34 cellular contexts compared by ENCODE assay signal in the genomic region with DNA sequence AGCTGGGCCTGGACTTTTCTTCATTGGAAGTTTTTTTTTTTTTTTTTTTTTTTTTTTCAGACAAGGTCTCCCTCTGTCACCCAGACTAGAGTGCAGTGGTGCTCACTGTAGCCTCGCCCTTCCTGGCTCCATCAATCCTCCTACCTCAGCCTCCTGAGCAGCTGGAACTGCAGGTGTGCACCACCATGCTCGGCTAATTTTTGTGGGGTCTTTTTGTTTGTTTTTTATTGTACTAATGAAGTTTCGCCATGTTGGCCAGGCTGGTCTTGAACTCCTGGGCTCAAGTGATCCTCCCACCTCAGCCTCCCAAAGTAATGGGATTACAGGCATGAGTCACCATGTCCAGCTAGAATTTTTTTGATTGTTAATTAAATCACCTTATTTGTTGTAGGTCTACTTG. TPM values are rescaled to one million over a fixed set of nuclear protein-coding genes. Genes with fewer than 3 reads are reported as not detected.
"Had no signal": no experiment of that assay in that cellular context is flagged by ENCODE, and none has a peak within 500 bp of the region (broad histone marks: within the 10 kb centered on the region; RNA-seq: fewer than 3 reads in every experiment).

No MANE protein-coding gene starts in this region.

- H3K4me3 Mint-ChIP-seq: activated CD4-positive, alpha-beta memory T cell treated with anti-CD3 and anti-CD28 coated beads, Interleukin-2, amount 10 ng/mL, durations not matched to agents 7 days and 5 days; activated CD4-positive, alpha-beta T cell treated with anti-CD3 and anti-CD28 coated beads, Interleukin-2, amount 10 ng/mL, durations not matched to agents 7 days and 5 days; activated naive CD8-positive, alpha-beta T cell; activated T-helper 17 cell treated with anti-CD3 and anti-CD28 coated beads, Interleukin-2, amount 50 U/mL, for 72 hours; central memory CD8-positive, alpha-beta T cell; dendritic cell treated with granulocyte-macrophage colony-stimulating factor and Interleukin-4, amounts not matched to agents 40 ng/mL and 50 ng/mL, for 4 days; effector memory CD8-positive, alpha-beta T cell; WTC11 had no signal

- H3K9me3 Mint-ChIP-seq: activated CD4-positive, alpha-beta memory T cell treated with anti-CD3 and anti-CD28 coated beads, Interleukin-2, amount 10 ng/mL, durations not matched to agents 7 days and 5 days; activated CD4-positive, alpha-beta T cell treated with anti-CD3 and anti-CD28 coated beads, Interleukin-2, amount 10 ng/mL, durations not matched to agents 7 days and 5 days; activated T-helper 17 cell treated with anti-CD3 and anti-CD28 coated beads, Interleukin-2, amount 50 U/mL, for 72 hours; central memory CD8-positive, alpha-beta T cell; dendritic cell treated with granulocyte-macrophage colony-stimulating factor and Interleukin-4, amounts not matched to agents 40 ng/mL and 50 ng/mL, for 4 days; effector memory CD8-positive, alpha-beta T cell; WTC11 had no signal

- H3K27me3 Mint-ChIP-seq: activated CD4-positive, alpha-beta memory T cell treated with anti-CD3 and anti-CD28 coated beads, Interleukin-2, amount 10 ng/mL, durations not matched to agents 7 days and 5 days; activated CD4-positive, alpha-beta T cell treated with anti-CD3 and anti-CD28 coated beads, Interleukin-2, amount 10 ng/mL, durations not matched to agents 7 days and 5 days; activated naive CD8-positive, alpha-beta T cell; activated T-helper 17 cell treated with anti-CD3 and anti-CD28 coated beads, Interleukin-2, amount 50 U/mL, for 72 hours; central memory CD8-positive, alpha-beta T cell; dendritic cell treated with granulocyte-macrophage colony-stimulating factor and Interleukin-4, amounts not matched to agents 40 ng/mL and 50 ng/mL, for 4 days; effector memory CD8-positive, alpha-beta T cell had no signal

- H3K27ac Mint-ChIP-seq: activated CD4-positive, alpha-beta memory T cell treated with anti-CD3 and anti-CD28 coated beads, Interleukin-2, amount 10 ng/mL, durations not matched to agents 7 days and 5 days; activated CD4-positive, alpha-beta T cell treated with anti-CD3 and anti-CD28 coated beads, Interleukin-2, amount 10 ng/mL, durations not matched to agents 7 days and 5 days; activated naive CD8-positive, alpha-beta T cell; dendritic cell treated with granulocyte-macrophage colony-stimulating factor and Interleukin-4, amounts not matched to agents 40 ng/mL and 50 ng/mL, for 4 days; effector memory CD8-positive, alpha-beta T cell; WTC11 had no signal

- DNase-seq: activated CD4-positive, alpha-beta memory T cell treated with anti-CD3 and anti-CD28 coated beads, Interleukin-2, amount 10 ng/mL, durations not matched to agents 7 days and 5 days; activated CD4-positive, alpha-beta T cell treated with anti-CD3 and anti-CD28 coated beads for 1 hour; activated CD4-positive, alpha-beta T cell treated with anti-CD3 and anti-CD28 coated beads for 4 hours; activated CD4-positive, alpha-beta T cell treated with anti-CD3 and anti-CD28 coated beads, Interleukin-2, amount 10 ng/mL, durations not matched to agents 7 days and 5 days; activated CD4-positive, alpha-beta T cell treated with anti-CD3 and anti-CD28 coated beads, Interleukin-2, amount 50 U/mL, for 4 hours; activated effector memory CD4-positive, alpha-beta T cell treated with Interleukin-2 at 50 U/mL for 16 hours; activated gamma-delta T cell treated with Interleukin-2 at 50 U/mL for 16 hours; activated naive CD4-positive, alpha-beta T cell treated with anti-CD3 and anti-CD28 coated beads, Interleukin-2, amount 50 U/mL, for 16 hours; activated naive CD4-positive, alpha-beta T cell treated with Interleukin-2 at 50 U/mL for 16 hours; activated T-cell treated with anti-CD3 and anti-CD28 coated beads, Interleukin-2, amount 50 U/mL, for 1 hour; amniotic stem cell; anterior cingulate cortex; brain microvascular endothelial cell; dorsolateral prefrontal cortex; effector CD4-positive, alpha-beta T cell; effector memory CD8-positive, alpha-beta T cell; esophagus squamous epithelium; foreskin melanocyte; heart right ventricle; T-helper 2 cell had no signal

- ATAC-seq: activated T-helper 17 cell treated with anti-CD3 and anti-CD28 coated beads, Interleukin-2, amount 50 U/mL, for 72 hours; effector memory CD8-positive, alpha-beta T cell; gastroesophageal sphincter; heart right ventricle; WTC11 had no signal

RNA-seq across cellular contexts. Expression of a gene that starts 26.9 kb away (rescaled TPM):
- total RNA-seq: bronchial epithelial cell, fibroblast of lung, fibroblast of villous mesenchyme had no signal

RNA-seq across cellular contexts. Expression of a gene that starts 35.1 kb away (rescaled TPM):
- total RNA-seq: astrocyte, bronchial epithelial cell, cardiac septum, cerebellum, dorsolateral prefrontal cortex, endothelial cell of umbilical vein, esophagus squamous epithelium, fibroblast of lung, fibroblast of villous mesenchyme, gastroesophageal sphincter, glomerular endothelial cell, heart right ventricle, WTC11 had no signal
